In genomic region chr14:54438703-54439102, GRCh38 we compare ENCODE assay signal across 12 cellular contexts. TPM values are rescaled to one million over a fixed set of nuclear protein-coding genes. Genes with fewer than 3 reads are reported as not detected.
DNase-seq lines count a peak whose midpoint lies in the region; ATAC-seq and TF ChIP-seq lines count a peak whose summit lies in the region.
"Had no signal": no experiment of that assay in that cellular context is flagged by ENCODE, and none has a peak within 500 bp of the region (broad histone marks: within the 10 kb centered on the region; RNA-seq: fewer than 3 reads in every experiment).

No MANE protein-coding gene starts in this region.

- no peak for DNase-seq in activated naive CD8-positive, alpha-beta T cell treated with anti-CD3 and anti-CD28 coated beads for 36 hours
- peak; percentile 64 for DNase-seq in mesendoderm
- no peak for DNase-seq in NCI-H1048 (lab: John Stamatoyannopoulos, UW)
- no peak for DNase-seq in hepatic stellate cell (ENCODE audit: low spot score)
- DNase-seq: CD4-positive, alpha-beta memory T cell; head of caudate nucleus; left cardiac atrium; NCI-H2081 treated with DMSO at 0.1 percent for 48 hours; WERI-Rb-1 had no signal

- H3K27me3 ChIP-seq in DOHH2 (ENCODE audit: control insufficient read depth, low read length) (no peaks in the 10 kb centered on the region), HUES48 (ENCODE audit: control insufficient read depth, insufficient read depth, low read length) (no peaks in the 10 kb centered on the region), mesendoderm (ENCODE audit: insufficient read depth, low read length, poor library complexity) (no peaks in the 10 kb centered on the region)

- no peak overlapping the region for H3K18ac ChIP-seq in mesendoderm (ENCODE audit: low read length)

- H3K56ac ChIP-seq in mesendoderm (ENCODE audit: low read length): no peak overlapping the region

- no peak overlapping the region for H3K4ac ChIP-seq in mesendoderm (ENCODE audit: low read depth, low read length)

- no peak overlapping the region for H2BK5ac ChIP-seq in mesendoderm (ENCODE audit: low read length)

- peak overlapping the region; percentile 10 for H3K4me3 Mint-ChIP-seq in activated naive CD8-positive, alpha-beta T cell treated with anti-CD3 and anti-CD28 coated beads for 36 hours

- H3K4me1 Mint-ChIP-seq in activated naive CD8-positive, alpha-beta T cell treated with anti-CD3 and anti-CD28 coated beads for 36 hours: peaks cover 67% of the 10 kb centered on the region

- WGBS in mesendoderm (ENCODE audit: extremely low coverage, insufficient coverage, low lambda C conversion rate): no CpG with 5 or more reads among the region's 4 CpGs

- H3K79me2 ChIP-seq in DOHH2 (ENCODE audit: control insufficient read depth, low read length) (peaks cover 74% of the 10 kb centered on the region), mesendoderm (ENCODE audit: control insufficient read depth, insufficient read depth, low read length) (peaks cover 50% of the 10 kb centered on the region)

- no peak overlapping the region for H4K5ac ChIP-seq in mesendoderm (ENCODE audit: low read length)

- H3K23ac ChIP-seq in mesendoderm (ENCODE audit: low read length): no peak overlapping the region

- H3K36me3 Mint-ChIP-seq in activated naive CD8-positive, alpha-beta T cell treated with anti-CD3 and anti-CD28 coated beads for 36 hours: peaks cover 49% of the 10 kb centered on the region

- H3K27ac ChIP-seq in DOHH2 (ENCODE audit: low read depth, low read length) (no peak overlapping the region), HUES48 (ENCODE audit: low read depth, low read length) (no peak overlapping the region), mesendoderm (ENCODE audit: low read depth, low read length) (no peak overlapping the region)
- H3K27ac ChIP-seq: WERI-Rb-1 had no signal

- H2AK5ac ChIP-seq in mesendoderm (ENCODE audit: low read length): no peak overlapping the region

- H3K36me3 ChIP-seq in DOHH2 (ENCODE audit: control insufficient read depth, low read length) (peaks cover 65% of the 10 kb centered on the region), HUES48 (ENCODE audit: control insufficient read depth, insufficient read depth, low read length) (peaks cover 19% of the 10 kb centered on the region), mesendoderm (ENCODE audit: control insufficient read depth, insufficient read depth, low read length) (no peaks in the 10 kb centered on the region)

- TF ChIP-seq CTCF in DOHH2 (IDR thresholded peaks at IDR 0.05; ENCODE audit: low read depth, low read length, poor library complexity, severe bottlenecking): no peak

- H3K79me1 ChIP-seq in mesendoderm (ENCODE audit: low read length): peaks cover 3% of the 10 kb centered on the region

- H3K9me3 Mint-ChIP-seq in activated naive CD8-positive, alpha-beta T cell treated with anti-CD3 and anti-CD28 coated beads for 36 hours: no peaks in the 10 kb centered on the region
- H3K9me3 Mint-ChIP-seq: CD4-positive, alpha-beta memory T cell had no signal

- H3K9me3 ChIP-seq in DOHH2 (ENCODE audit: control insufficient read depth, insufficient read depth, low read length) (no peaks in the 10 kb centered on the region), HUES48 (ENCODE audit: control insufficient read depth, insufficient read depth, low read length) (no peaks in the 10 kb centered on the region)

- H3K4me1 ChIP-seq in DOHH2 (ENCODE audit: control insufficient read depth, low read length) (peaks cover 73% of the 10 kb centered on the region), HUES48 (ENCODE audit: control insufficient read depth, insufficient read depth, low read length) (peaks cover 43% of the 10 kb centered on the region), mesendoderm (ENCODE audit: control insufficient read depth, low read depth, low read length) (peaks cover 7% of the 10 kb centered on the region)

- peaks cover 29% of the 10 kb centered on the region; the same call in 1 of the 2 replicates for H4K20me1 ChIP-seq in DOHH2 (ENCODE audit: control insufficient read depth, insufficient read depth, low read depth, low read length)

- H4K8ac ChIP-seq in mesendoderm (ENCODE audit: low read depth, low read length): no peak overlapping the region

- peak overlapping the region; percentile 12 for H3K4me3 ChIP-seq in DOHH2 (ENCODE audit: low read length)
- H3K4me3 ChIP-seq in HUES48 (ENCODE audit: low read depth, low read length): peak overlapping the region; percentile 13; the same call in 1 of the 2 replicates
- no peak overlapping the region for H3K4me3 ChIP-seq in mesendoderm (ENCODE audit: low read length)

- H3K9me2 ChIP-seq in DOHH2 (replicated peaks; ENCODE audit: control insufficient read depth, low read length): no peaks in the 10 kb centered on the region

- no peak overlapping the region for H3K9ac ChIP-seq in HUES48 (ENCODE audit: low read depth, low read length)
- no peak overlapping the region for H3K9ac ChIP-seq in mesendoderm (ENCODE audit: low read length)

- no peaks in the 10 kb centered on the region for H3K27me3 Mint-ChIP-seq in activated naive CD8-positive, alpha-beta T cell treated with anti-CD3 and anti-CD28 coated beads for 36 hours
- H3K27me3 Mint-ChIP-seq: CD4-positive, alpha-beta memory T cell had no signal

- H3F3A ChIP-seq in DOHH2 (ENCODE audit: control insufficient read depth, insufficient read depth): no peaks in the 10 kb centered on the region

- H3K27ac Mint-ChIP-seq in activated naive CD8-positive, alpha-beta T cell treated with anti-CD3 and anti-CD28 coated beads for 36 hours: no peak overlapping the region

- ATAC-seq in GM21619 (IDR thresholded peaks at IDR 0.05; ENCODE audit: unreplicated experiment): no peak
- ATAC-seq: left cardiac atrium had no signal

- H3K4me2 ChIP-seq in DOHH2 (ENCODE audit: low read length) (peak overlapping the region; percentile 88), mesendoderm (ENCODE audit: low read length) (no peak overlapping the region)

- H2BK15ac ChIP-seq in mesendoderm (replicated peaks; ENCODE audit: low read depth): no peak overlapping the region

- no peak overlapping the region for H2BK120ac ChIP-seq in mesendoderm (ENCODE audit: low read depth, low read length)

RNA-seq across cellular contexts. Expression of gene CNIH1, which starts 2.5 kb away (rescaled TPM):
- 10 to 100 TPM; 92.0 to 95.4 TPM for total RNA-seq in activated naive CD8-positive, alpha-beta T cell treated with anti-CD3 and anti-CD28 coated beads for 36 hours
- 115 TPM for polyA plus RNA-seq in mesendoderm (2013, experiment 1 of 2)
- 116 TPM for polyA plus RNA-seq in mesendoderm (2013, experiment 2 of 2)

RNA-seq across cellular contexts. Expression of gene CDKN3, which starts 41.9 kb away (rescaled TPM):
- 10 to 100 TPM; 77.9 to 79.5 TPM for total RNA-seq in activated naive CD8-positive, alpha-beta T cell treated with anti-CD3 and anti-CD28 coated beads for 36 hours
- polyA plus RNA-seq in mesendoderm (2013, experiment 1 of 2): 128 TPM
- polyA plus RNA-seq in mesendoderm (2013, experiment 2 of 2): 129 TPM

RNA-seq across cellular contexts. Expression of gene GMFB, which starts 50.1 kb away (rescaled TPM):
- total RNA-seq in activated naive CD8-positive, alpha-beta T cell treated with anti-CD3 and anti-CD28 coated beads for 36 hours: 10 to 100 TPM; 44.4 to 45.4 TPM
- polyA plus RNA-seq in mesendoderm (2013, experiment 1 of 2): 66.3 TPM
- polyA plus RNA-seq in mesendoderm (2013, experiment 2 of 2): 68.1 TPM
